ENCODE assay signal across 8 cellular contexts in the genomic region with DNA sequence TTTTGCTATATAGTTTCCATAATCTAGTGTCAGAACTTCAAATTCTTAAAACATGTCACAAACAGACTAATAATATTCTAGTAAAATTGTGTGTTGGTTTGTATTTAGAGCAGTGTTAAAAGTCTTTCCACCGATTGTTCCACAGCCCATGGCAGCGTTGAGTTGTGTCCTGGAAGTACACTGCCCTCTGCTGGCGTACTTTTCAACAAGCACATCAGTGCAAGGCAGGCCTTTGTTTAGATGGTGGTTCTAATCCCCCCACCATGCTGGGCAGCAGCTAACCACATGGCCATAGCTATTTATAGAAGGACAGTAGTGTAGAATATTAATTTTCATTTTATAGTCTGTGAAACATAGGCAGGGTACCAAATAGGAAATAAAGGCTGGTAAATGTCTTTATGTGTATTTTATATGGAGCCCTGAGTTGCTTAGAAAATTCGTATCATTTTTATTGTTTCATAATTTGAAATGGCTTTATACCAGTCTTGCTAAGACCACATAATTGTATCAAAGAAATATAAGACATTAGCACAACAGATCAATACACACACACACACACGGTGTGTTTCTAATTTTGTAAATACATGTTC.
DNase-seq lines count a peak whose midpoint lies in the region; ATAC-seq and TF ChIP-seq lines count a peak whose summit lies in the region.

No MANE protein-coding gene starts in this region.

- H3K79me2 ChIP-seq in DND-41 (ENCODE audit: insufficient read depth, low read length) = no peaks in the 10 kb centered on the region
- H3K79me2 ChIP-seq in OCI-LY3 (ENCODE audit: low read length) = no peaks in the 10 kb centered on the region

- H3K9me3 ChIP-seq in DND-41 (ENCODE audit: insufficient read depth, low read length, severe bottlenecking) (no peaks in the 10 kb centered on the region), OCI-LY3 (ENCODE audit: insufficient read depth, low read length) (no peaks in the 10 kb centered on the region), esophagus squamous epithelium (no peaks in the 10 kb centered on the region), thoracic aorta (no peaks in the 10 kb centered on the region)

- TF ChIP-seq CTCF in DND-41 (IDR thresholded peaks at IDR 0.05; ENCODE audit: borderline replicate concordance, extremely low read depth, low read length, poor library complexity, severe bottlenecking) = peak; percentile 90
- TF ChIP-seq CTCF in OCI-LY3 (IDR thresholded peaks at IDR 0.05; ENCODE audit: low read depth, low read length) = peak; percentile 93
- peak; percentile 58 to 80 (median 71) for TF ChIP-seq CTCF in esophagus squamous epithelium (IDR thresholded peaks at IDR 0.05)
- TF ChIP-seq CTCF in nephron (IDR thresholded peaks at IDR 0.05; ENCODE audit: unreplicated experiment in 3 of 3) = peak; percentile 68 to 80 (median 79)
- TF ChIP-seq CTCF in thoracic aorta (IDR thresholded peaks at IDR 0.05) = peak; percentile 71

- H3K9ac ChIP-seq in DND-41 (ENCODE audit: low read depth, low read length) = no peak overlapping the region
- H3K9ac ChIP-seq in OCI-LY3 (ENCODE audit: low read length) = no peak overlapping the region

- ATAC-seq in DND-41 (ENCODE audit: insufficient read depth, low read depth) = peak; percentile 97
- ATAC-seq in GM21529 (IDR thresholded peaks at IDR 0.05; ENCODE audit: unreplicated experiment) = peak; percentile 82
- ATAC-seq in thoracic aorta (ENCODE audit: insufficient number of reproducible peaks, low FRiP score, low read depth) = peak; percentile 39

- H3K36me3 ChIP-seq in DND-41 (ENCODE audit: insufficient read depth, low read length) (no peaks in the 10 kb centered on the region), OCI-LY3 (replicated peaks; ENCODE audit: low read depth, low read length) (no peaks in the 10 kb centered on the region), esophagus squamous epithelium (no peaks in the 10 kb centered on the region), thoracic aorta (no peaks in the 10 kb centered on the region)

- no peak for TF ChIP-seq EP300 in Ishikawa (IDR thresholded peaks at IDR 0.05; ENCODE audit: borderline replicate concordance)

- H2AFZ ChIP-seq in DND-41 (ENCODE audit: low read depth, low read length) (no peak overlapping the region), OCI-LY3 (ENCODE audit: low read depth, low read length) (no peak overlapping the region)

- H3K4me1 Mint-ChIP-seq in nephron = peaks cover 16% of the 10 kb centered on the region

- H3K4me2 ChIP-seq in DND-41 (ENCODE audit: insufficient read depth, low read length) = no peak overlapping the region
- no peak overlapping the region for H3K4me2 ChIP-seq in OCI-LY3 (ENCODE audit: low read length)

- H3K4me3 Mint-ChIP-seq in nephron = no peak overlapping the region

- H3K27me3 Mint-ChIP-seq in nephron (ENCODE audit: low read depth) = peaks cover 4% of the 10 kb centered on the region

- H3K9me3 Mint-ChIP-seq in nephron = peaks cover 12% of the 10 kb centered on the region

- intact Hi-C loops in esophagus squamous epithelium (cut with DNase I) = loop anchor here (5.0 kb wide), 1 partner anchor 145 kb away; no protein-coding TSS in a partner anchor

- H3K27ac Mint-ChIP-seq in nephron = peak overlapping the region; percentile 34 to 85 (median 59)

- DNase-seq in DND-41 (peak; percentile 67), activated T-cell treated with anti-CD3 and anti-CD28 coated beads for 4 hours (peak; percentile 33), esophagus squamous epithelium (lab: John Stamatoyannopoulos, UW) (peak; percentile 13), thoracic aorta (ENCODE audit: low spot score) (peak; percentile 14)

- no peaks in the 10 kb centered on the region for H3K36me3 Mint-ChIP-seq in nephron (ENCODE audit: low read depth)

- peak; percentile 94 for TF ChIP-seq RAD21 in Ishikawa (IDR thresholded peaks at IDR 0.05; ENCODE audit: low read depth)

- H3K27ac ChIP-seq in DND-41 (ENCODE audit: low read length) (no peak overlapping the region), OCI-LY3 (ENCODE audit: low read length) (no peak overlapping the region), esophagus squamous epithelium (no peak overlapping the region), thoracic aorta (no peak overlapping the region)

- H3K4me1 ChIP-seq in DND-41 (ENCODE audit: insufficient read depth, low read length) (no peaks in the 10 kb centered on the region), OCI-LY3 (ENCODE audit: low read length) (no peaks in the 10 kb centered on the region; the same call in 1 of the 2 replicates), esophagus squamous epithelium (peaks cover 0 to 4% (median 0%) of the 10 kb centered on the region in 3 donors), thoracic aorta (ENCODE audit: control insufficient read depth in 1 of 2, low read depth in 2 of 2) (no peaks in the 10 kb centered on the region)

- no peak for TF ChIP-seq POLR2A in esophagus squamous epithelium (IDR thresholded peaks at IDR 0.05)

- no peak overlapping the region for H3K4me3 ChIP-seq in DND-41 (ENCODE audit: low read depth in 1 of 2, low read length in 2 of 2)
- no peak overlapping the region for H3K4me3 ChIP-seq in OCI-LY3 (ENCODE audit: low read length)
- no peak overlapping the region for H3K4me3 ChIP-seq in esophagus squamous epithelium
- H3K4me3 ChIP-seq in thoracic aorta = no peak overlapping the region

- H4K20me1 ChIP-seq in DND-41 (ENCODE audit: insufficient read depth, low read length) (no peaks in the 10 kb centered on the region), OCI-LY3 (ENCODE audit: insufficient read depth, low read length) (no peaks in the 10 kb centered on the region)

- 35 to 37% methylated on average over 5 of the region's 5 CpGs for WGBS in esophagus squamous epithelium, 2 donors

- H3K27me3 ChIP-seq in DND-41 (ENCODE audit: insufficient read depth, low read length, poor library complexity) (peaks cover 3% of the 10 kb centered on the region), OCI-LY3 (ENCODE audit: low read depth, low read length) (no peaks in the 10 kb centered on the region), esophagus squamous epithelium (no peaks in the 10 kb centered on the region), thoracic aorta (replicated peaks; ENCODE audit: insufficient read depth) (no peaks in the 10 kb centered on the region)

TF ChIP-seq in Ishikawa, 13 proteins besides CTCF, POLR2A, EP300 and RAD21:
- no peak for TF ChIP-seq TCF12 (IDR thresholded peaks at IDR 0.05; ENCODE audit: low read depth)
- TF ChIP-seq CEBPB (IDR thresholded peaks at IDR 0.05) = no peak
- no peak for TF ChIP-seq YY1 (IDR thresholded peaks at IDR 0.05; ENCODE audit: low read depth)
- no peak for TF ChIP-seq MAX (IDR thresholded peaks at IDR 0.05)
- TF ChIP-seq, protein P1, sequence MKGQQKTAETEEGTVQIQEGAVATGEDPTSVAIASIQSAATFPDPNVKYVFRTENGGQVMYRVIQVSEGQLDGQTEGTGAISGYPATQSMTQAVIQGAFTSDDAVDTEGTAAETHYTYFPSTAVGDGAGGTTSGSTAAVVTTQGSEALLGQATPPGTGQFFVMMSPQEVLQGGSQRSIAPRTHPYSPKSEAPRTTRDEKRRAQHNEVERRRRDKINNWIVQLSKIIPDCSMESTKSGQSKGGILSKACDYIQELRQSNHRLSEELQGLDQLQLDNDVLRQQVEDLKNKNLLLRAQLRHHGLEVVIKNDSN (IDR thresholded peaks at IDR 0.05) = no peak
- no peak for TF ChIP-seq TEAD4 (IDR thresholded peaks at IDR 0.05)
- TF ChIP-seq TAF1 (IDR thresholded peaks at IDR 0.05; ENCODE audit: low read depth) = no peak
- TF ChIP-seq ZBTB7A (IDR thresholded peaks at IDR 0.05; ENCODE audit: low read depth) = no peak
- TF ChIP-seq REST (IDR thresholded peaks at IDR 0.05; ENCODE audit: low read depth) = no peak
- TF ChIP-seq CREB1 (IDR thresholded peaks at IDR 0.05; ENCODE audit: low read depth) = no peak
- no peak for TF ChIP-seq NFIC (IDR thresholded peaks at IDR 0.05)
- no peak for TF ChIP-seq FOXM1 (IDR thresholded peaks at IDR 0.05; ENCODE audit: borderline replicate concordance, low read depth)
- TF ChIP-seq EGR1 (IDR thresholded peaks at IDR 0.05) = no peak

Comparison
In these comparisons a context has a peak if more than half of its experiments do, and no peak if none do; other contexts are left out.
1. ATAC-seq: peak in every context shown above with its lines; median percentile 97 in DND-41; 82 in GM21529; 39 in thoracic aorta.
2. DNase-seq: peak in every context shown above with its lines; median percentile 67 in DND-41; 33 in activated T-cell treated with anti-CD3 and anti-CD28 coated beads for 4 hours; 14 in thoracic aorta; 13 in esophagus squamous epithelium.